Comparison of ENCODE assay signal across 13 cellular contexts in the genomic region with DNA sequence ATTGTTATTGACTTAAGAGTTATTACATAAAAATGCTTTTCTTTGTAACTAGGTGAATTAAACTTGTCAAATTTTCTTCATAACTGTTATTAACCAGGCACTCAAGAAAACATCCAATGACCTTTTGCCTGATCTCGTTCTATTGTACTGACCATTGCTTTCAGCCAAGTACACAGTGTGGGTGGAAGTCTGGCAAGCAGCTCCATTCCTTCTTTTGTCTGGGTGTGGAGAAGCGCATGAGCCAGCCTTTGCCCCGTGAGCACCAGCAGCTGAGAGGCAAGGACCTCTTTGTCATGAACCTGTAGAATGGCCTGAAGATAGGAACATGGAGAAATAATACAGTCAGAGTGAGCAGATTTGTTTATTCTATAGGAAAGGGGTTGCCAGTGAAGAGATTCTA. TPM values are rescaled to one million over a fixed set of nuclear protein-coding genes. Genes with fewer than 3 reads are reported as not detected.
DNase-seq lines count a peak whose midpoint lies in the region; ATAC-seq, FAIRE-seq and TF ChIP-seq lines count a peak whose summit lies in the region.
"Had no signal": no experiment of that assay in that cellular context is flagged by ENCODE, and none has a peak within 500 bp of the region (broad histone marks: within the 10 kb centered on the region; RNA-seq: fewer than 3 reads in every experiment).

No MANE protein-coding gene starts in this region.

- in situ Hi-C loops in HepG2 (cut with HindIII; ENCODE audit: extremely low pct_ligation_motif_present, low pct_unique_long_range_greater_than_20kb) = no loop called here

- H3K4me3 ChIP-seq in liver (ENCODE audit: low read depth in 1 of 3, low read length in 3 of 3) (no peak overlapping the region), HepG2 (replicated peaks in 1 of 3; ENCODE audit: insufficient read depth in 1 of 3, low read depth in 2 of 3, low read length in 3 of 3) (no peak overlapping the region), fibroblast of pulmonary artery (replicated peaks; ENCODE audit: low read depth, low read length) (no peak overlapping the region), aorta (ENCODE audit: low read length in 2 of 2) (no peak overlapping the region)
- H3K4me3 ChIP-seq: GM23338, PC-9 had no signal

- H3K9ac ChIP-seq in liver (ENCODE audit: low read depth in 1 of 2, low read length in 2 of 2) = no peak overlapping the region
- H3K9ac ChIP-seq in HepG2 (ENCODE audit: insufficient read depth, low read depth, low read length) = no peak overlapping the region

- no peak for FAIRE-seq in HepG2 (lab: Jason Lieb, UNC)

- H3K79me2 ChIP-seq in HepG2 (ENCODE audit: insufficient read depth, low read length) = no peaks in the 10 kb centered on the region

- TF ChIP-seq POLR2A in HepG2 (IDR thresholded peaks at IDR 0.05; ENCODE audit: insufficient read depth in 1 of 2, low read depth in 2 of 2, low read length in 2 of 2) = no peak

- POLR2A ChIA-PET in HepG2 (lab: Yijun Ruan, JAX) = no interaction called here

- no peak for TF ChIP-seq CTCF in liver (IDR thresholded peaks at IDR 0.05; ENCODE audit: low read depth, low read length, missing input control)
- TF ChIP-seq CTCF in HepG2 (CRISPR knock-in tag; IDR thresholded peaks at IDR 0.05) = no peak
- TF ChIP-seq CTCF in fibroblast of pulmonary artery (IDR thresholded peaks at IDR 0.05; ENCODE audit: low read length, missing control alignments) = no peak

- H3K27me3 ChIP-seq in liver (ENCODE audit: control insufficient read depth in 4 of 4, insufficient read depth in 4 of 4, low read length in 3 of 4) (no peaks in the 10 kb centered on the region), HepG2 (ENCODE audit: control insufficient read depth in 1 of 2, insufficient read depth in 2 of 2, low read length in 2 of 2) (no peaks in the 10 kb centered on the region), aorta (ENCODE audit: control insufficient read depth in 1 of 2, insufficient read depth in 2 of 2, low read length in 1 of 2) (no peaks in the 10 kb centered on the region)

- H3K4me2 ChIP-seq in HepG2 (ENCODE audit: low read depth, low read length) = no peak overlapping the region
- H3K4me2 ChIP-seq: GM23338, PC-9 had no signal

- DNase-seq in HepG2 (ENCODE audit: low spot score) (no peak), fibroblast of pulmonary artery (ENCODE audit: low read depth) (peak; percentile 69), mucosa of gallbladder (ENCODE audit: low spot score) (peak; percentile 43), aorta (no peak)
- DNase-seq in stimulated activated CD4-positive, alpha-beta T cell treated with anti-CD3 and anti-CD28 coated beads, Interleukin-15, amount 100 ng/mL, for 24 hours = no peak
- DNase-seq in activated CD4-positive, alpha-beta T cell treated with anti-CD3 and anti-CD28 coated beads for 48 hours = no peak
- DNase-seq: activated T-cell treated with anti-CD3 and anti-CD28 coated beads, Interleukin-2, amount 50 U/mL, for 72 hours; GDM1; NCI-H2029 treated with DMSO at 0.1 percent for 48 hours; PC-9 had no signal

- intact Hi-C loops in HepG2 (cut with micrococcal nuclease; ENCODE audit: unreplicated experiment) = no loop called here
- intact Hi-C loops in aorta (cut with DNase I) = no loop called here

- CTCF ChIA-PET in HepG2 (lab: Yijun Ruan, JAX; ENCODE audit: low intra/inter-chr PET ratio, low total read pairs) = no interaction called here

- TF ChIP-seq EP300 in HepG2 (IDR thresholded peaks at IDR 0.05; ENCODE audit: low read depth in 2 of 2, low read length in 2 of 2) (no peak), HepG2 (CRISPR knock-in tag; IDR thresholded peaks at IDR 0.05; ENCODE audit: borderline replicate concordance) (no peak)

- H4K20me1 ChIP-seq in HepG2 (ENCODE audit: insufficient read depth, low read length) = no peaks in the 10 kb centered on the region; the same call in 1 of the 2 replicates

- TF ChIP-seq RAD21 in liver (IDR thresholded peaks at IDR 0.05) (no peak), HepG2 (CRISPR knock-in tag; IDR thresholded peaks at IDR 0.05) (no peak)

- H3K4me1 ChIP-seq in liver (ENCODE audit: control insufficient read depth in 4 of 4, insufficient read depth in 4 of 4, low read length in 3 of 4) (peaks cover 0 to 6% (median 3%) of the 10 kb centered on the region in 4 donors), HepG2 (ENCODE audit: insufficient read depth, low read length) (no peaks in the 10 kb centered on the region), aorta (ENCODE audit: control insufficient read depth in 1 of 2, insufficient read depth in 2 of 2, low read length in 2 of 2) (no peaks in the 10 kb centered on the region)

- WGBS in liver = 38% methylated on average over 3 of the region's 3 CpGs
- WGBS in HepG2 (ENCODE audit: low lambda C conversion rate) = 100% methylated on average over 3 of the region's 3 CpGs
- 7 to 14% methylated on average over 3 of the region's 3 CpGs for WGBS in aorta, 2 donors

- H3K36me3 ChIP-seq in liver (ENCODE audit: control insufficient read depth in 4 of 4, insufficient read depth in 3 of 4, low read depth in 1 of 4, low read length in 3 of 4) = peaks cover 2 to 38% (median 28%) of the 10 kb centered on the region in 4 donors
- peaks cover 6 to 33% of the 10 kb centered on the region in 2 experiments; a peak in 4 of 5 replicates for H3K36me3 ChIP-seq in HepG2 (replicated peaks in 1 of 2; ENCODE audit: control insufficient read depth in 1 of 2, insufficient read depth in 2 of 2, low read length in 2 of 2)
- H3K36me3 ChIP-seq in aorta (ENCODE audit: control insufficient read depth in 1 of 2, insufficient read depth in 2 of 2, low read length in 1 of 2) = peaks cover 0 to 8% of the 10 kb centered on the region in 2 donors

- H2AFZ ChIP-seq in HepG2 (ENCODE audit: low read length) = no peak overlapping the region
- H2AFZ ChIP-seq: GM23338, PC-9 had no signal

- H3K9me3 ChIP-seq in liver (ENCODE audit: control insufficient read depth in 4 of 4, low read length in 3 of 4) (no peaks in the 10 kb centered on the region), HepG2 (ENCODE audit: low read length) (no peaks in the 10 kb centered on the region), aorta (ENCODE audit: control insufficient read depth, low read length) (no peaks in the 10 kb centered on the region)

- no TSS peak for BruUV-seq in HepG2 (replicated peaks; lab: Mats Ljungman, UMichigan)

- H3K27ac ChIP-seq in liver (ENCODE audit: low read depth in 1 of 2, low read length in 2 of 2) (peak overlapping the region in 1 of 2 donors; percentile 11), HepG2 (ENCODE audit: extremely low read length, insufficient read depth, low read length) (no peak overlapping the region), aorta (ENCODE audit: low read depth in 1 of 2, low read length in 2 of 2) (no peak overlapping the region)
- H3K27ac ChIP-seq: PC-9 had no signal

- ATAC-seq in HepG2 (no peak; the same call in 2 of the 3 replicates), aorta (ENCODE audit: low FRiP score) (peak; percentile 64), HG03469 (IDR thresholded peaks at IDR 0.05; ENCODE audit: unreplicated experiment) (no peak)
- ATAC-seq: activated T-cell treated with anti-CD3 and anti-CD28 coated beads, Interleukin-2, amount 50 U/mL, for 72 hours; GM23338 had no signal

TF ChIP-seq in liver, 16 proteins besides CTCF, POLR2A, EP300 and RAD21 (continues in another document):
- TF ChIP-seq HNF4A (conservative IDR thresholded peaks at IDR 0.05) (peak; percentile 16 to 70), SP1 (IDR thresholded peaks at IDR 0.05) (no peak), EGR1 (IDR thresholded peaks at IDR 0.05; ENCODE audit: low read depth in 2 of 2) (peak; percentile 20 to 69), GABPA (IDR thresholded peaks at IDR 0.05 in 1 of 2, conservative IDR thresholded peaks at IDR 0.05 in 1 of 2) (no peak), NR2F2 (IDR thresholded peaks at IDR 0.05) (no peak), YY1 (IDR thresholded peaks at IDR 0.05) (peak; percentile 36), HNF4G (IDR thresholded peaks at IDR 0.05) (no peak), FOXA2 (IDR thresholded peaks at IDR 0.05) (peak; percentile 15)

TF ChIP-seq in HepG2, 621 proteins besides CTCF, POLR2A, EP300 and RAD21:
- no peak for TF ChIP-seq PCBP2 (optimal IDR thresholded peaks at IDR 0.05; ENCODE audit: low read depth, low read length, poor library complexity, severe bottlenecking)

RNA-seq across cellular contexts. Expression of gene IARS2, which starts 57.5 kb away (rescaled TPM):
- total RNA-seq in liver = 10 to 100 TPM; 44.6 to 53.8 TPM
- polyA plus RNA-seq in liver = 10 to 100 TPM; 31.8 to 43.8 TPM
- total RNA-seq in HepG2 (2016; rRNA removed; fragmentation: Illumina TruSeq; extraction: Trizol) = 122 and 130 TPM in 2 replicates
- total RNA-seq in HepG2 (2016; cell fraction: cytosol; rRNA removed; fragmentation: Illumina TruSeq; extraction: Trizol; ENCODE audit: low read depth) = 16.6 and 19.1 TPM in 2 replicates
- total RNA-seq in HepG2 (2016; cell fraction: insoluble cytoplasmic fraction; rRNA removed; fragmentation: Illumina TruSeq; extraction: Trizol) = 120 and 124 TPM in 2 replicates
- 40.8 and 44.8 TPM in 2 replicates for total RNA-seq in HepG2 (2016; cell fraction: membrane; rRNA removed; fragmentation: Illumina TruSeq; extraction: Trizol)
- 73.1 and 86.9 TPM in 2 replicates for total RNA-seq in HepG2 (2016; cell fraction: nucleus; rRNA removed; fragmentation: Illumina TruSeq; extraction: Trizol)
- 26.2 and 28.6 TPM in 2 replicates for polyA plus RNA-seq in HepG2 (2011; rRNA removed)
- 14.1 and 21.4 TPM in 2 replicates for polyA plus RNA-seq in HepG2 (2011; cell fraction: cytosol; rRNA removed)
- polyA plus RNA-seq in HepG2 (2011; cell fraction: nucleus; rRNA removed) = 11.0 and 12.0 TPM in 2 replicates
- polyA plus RNA-seq in HepG2 (2012) = 71.9 and 104 TPM in 2 replicates
- 7.5 and 8.6 TPM in 2 replicates for polyA plus RNA-seq in HepG2 (2016; cell fraction: cytosol; fragmentation: Illumina TruSeq; extraction: Trizol; ENCODE audit: low read depth)
- 97.9 and 98.9 TPM in 2 replicates for polyA plus RNA-seq in HepG2 (2016; cell fraction: insoluble cytoplasmic fraction; fragmentation: Illumina TruSeq; extraction: Trizol; ENCODE audit: low read depth)
- 17.7 and 22.8 TPM in 2 replicates for polyA plus RNA-seq in HepG2 (2016; cell fraction: membrane; fragmentation: Illumina TruSeq; extraction: Trizol; ENCODE audit: low read depth)
- 65.0 and 69.9 TPM in 2 replicates for polyA plus RNA-seq in HepG2 (2016; cell fraction: nucleus; fragmentation: Illumina TruSeq; extraction: Trizol; ENCODE audit: insufficient read depth, low read depth)
- polyA minus RNA-seq in HepG2 (2011; rRNA and poly(A)+ RNA removed; ENCODE audit: low replicate concordance) = 29.3 and 35.1 TPM in 2 replicates
- 32.2 and 35.2 TPM in 2 replicates for polyA minus RNA-seq in HepG2 (2011; cell fraction: cytosol; rRNA and poly(A)+ RNA removed)
- polyA minus RNA-seq in HepG2 (2011; cell fraction: nucleus; rRNA and poly(A)+ RNA removed) = 28.1 and 35.4 TPM in 2 replicates
- total RNA-seq in mucosa of gallbladder = 55.7 TPM
- 10 to 100 TPM; 46.0 to 54.5 TPM for total RNA-seq in aorta
- polyA plus RNA-seq in aorta = 10 to 100 TPM; 17.0 to 36.1 TPM

Comparison
In these comparisons a context has a peak if more than half of its experiments do, and no peak if none do; other contexts are left out.
1. DNase-seq: peak in fibroblast of pulmonary artery (single experiment) and mucosa of gallbladder (single experiment); none in HepG2 (single experiment), aorta (0 of 2), stimulated activated CD4-positive, alpha-beta T cell treated with anti-CD3 and anti-CD28 coated beads, Interleukin-15, amount 100 ng/mL, for 24 hours (single experiment) and activated CD4-positive, alpha-beta T cell treated with anti-CD3 and anti-CD28 coated beads for 48 hours (single experiment).